ENCODE assay signal across 8 cellular contexts in genomic region chr11:18633256-18634139, GRCh38. TPM values are rescaled to one million over a fixed set of nuclear protein-coding genes. Genes with fewer than 3 reads are reported as not detected.
DNase-seq lines count a peak whose midpoint lies in the region; ATAC-seq and TF ChIP-seq lines count a peak whose summit lies in the region.

No MANE protein-coding gene starts in this region.

- peaks cover 59% of the 10 kb centered on the region for H3K79me2 ChIP-seq in DND-41 (ENCODE audit: insufficient read depth, low read length)

- peak; percentile 47 for DNase-seq in DND-41
- DNase-seq in activated T-cell treated with anti-CD3 and anti-CD28 coated beads, Interleukin-2, amount 50 U/mL, for 72 hours = peak; percentile 43 to 47
- peak; percentile 17 for DNase-seq in hepatic stellate cell (ENCODE audit: low spot score)
- DNase-seq in stimulated activated CD4-positive, alpha-beta T cell treated with anti-CD3 and anti-CD28 coated beads, Interleukin-1b, Interleukin-23, amount 100 ng/mL, for 48 hours = peak; percentile 29
- no peak for DNase-seq in sciatic nerve (ENCODE audit: low spot score)
- DNase-seq in T1000 (lab: John Stamatoyannopoulos, UW) = no peak

- peaks cover 50% of the 10 kb centered on the region for H3K4me1 Mint-ChIP-seq in activated T-cell treated with anti-CD3 and anti-CD28 coated beads, Interleukin-2, amount 50 U/mL, for 72 hours (ENCODE audit: low read depth)

- ATAC-seq in DND-41 (ENCODE audit: insufficient read depth, low read depth) (0 out of 3 replicates have a peak, but pooled peaks have one; percentile 8), GM19395 (IDR thresholded peaks at IDR 0.05; ENCODE audit: unreplicated experiment) (peak; percentile 56), HG03442 (IDR thresholded peaks at IDR 0.05; ENCODE audit: unreplicated experiment) (peak; percentile 47), sciatic nerve (no peak)
- ATAC-seq in activated T-cell treated with anti-CD3 and anti-CD28 coated beads, Interleukin-2, amount 50 U/mL, for 72 hours (replicated peaks in 1 of 2) = peak in 1 of 2 donors; percentile 6

- no peaks in the 10 kb centered on the region for H3K9me3 ChIP-seq in DND-41 (ENCODE audit: insufficient read depth, low read length, severe bottlenecking)

- H3K4me1 ChIP-seq in DND-41 (ENCODE audit: insufficient read depth, low read length) = peaks cover 23% of the 10 kb centered on the region

- peak overlapping the region; percentile 88 to 90 for H3K4me3 Mint-ChIP-seq in activated T-cell treated with anti-CD3 and anti-CD28 coated beads, Interleukin-2, amount 50 U/mL, for 72 hours

- peaks cover 2 to 3% of the 10 kb centered on the region in 2 donors for H3K36me3 Mint-ChIP-seq in activated T-cell treated with anti-CD3 and anti-CD28 coated beads, Interleukin-2, amount 50 U/mL, for 72 hours (ENCODE audit: insufficient read depth in 2 of 2)

- peak overlapping the region; percentile 91 to 93 for H3K4me3 ChIP-seq in DND-41 (ENCODE audit: low read depth in 1 of 2, low read length in 2 of 2)

- no peak for TF ChIP-seq CTCF in DND-41 (IDR thresholded peaks at IDR 0.05; ENCODE audit: borderline replicate concordance, extremely low read depth, low read length, poor library complexity, severe bottlenecking)

- H3K9ac ChIP-seq in DND-41 (ENCODE audit: low read depth, low read length) = peak overlapping the region; percentile 80

- no peaks in the 10 kb centered on the region for H3K27me3 Mint-ChIP-seq in activated T-cell treated with anti-CD3 and anti-CD28 coated beads, Interleukin-2, amount 50 U/mL, for 72 hours (ENCODE audit: low read depth)

- peak overlapping the region; percentile 95 for H2AFZ ChIP-seq in DND-41 (ENCODE audit: low read depth, low read length)

- no peaks in the 10 kb centered on the region for H3K9me3 Mint-ChIP-seq in activated T-cell treated with anti-CD3 and anti-CD28 coated beads, Interleukin-2, amount 50 U/mL, for 72 hours

- H3K27ac Mint-ChIP-seq in activated T-cell treated with anti-CD3 and anti-CD28 coated beads, Interleukin-2, amount 50 U/mL, for 72 hours = peak overlapping the region; percentile 95

- peaks cover 22% of the 10 kb centered on the region; the same call in 1 of the 2 replicates for H4K20me1 ChIP-seq in DND-41 (ENCODE audit: insufficient read depth, low read length)

- H3K4me2 ChIP-seq in DND-41 (ENCODE audit: insufficient read depth, low read length) = peak overlapping the region; percentile 84

- H3K27me3 ChIP-seq in DND-41 (ENCODE audit: insufficient read depth, low read length, poor library complexity) = no peaks in the 10 kb centered on the region

- no peaks in the 10 kb centered on the region for H3K36me3 ChIP-seq in DND-41 (ENCODE audit: insufficient read depth, low read length)

- H3K27ac ChIP-seq in DND-41 (ENCODE audit: low read length) = peak overlapping the region; percentile 87

- intact Hi-C loops in sciatic nerve (cut with DNase I) = no loop called here

RNA-seq across cellular contexts. Expression of gene SPTY2D1, which starts 0.6 kb away (rescaled TPM):
- total RNA-seq in activated T-cell treated with anti-CD3 and anti-CD28 coated beads, Interleukin-2, amount 50 U/mL, for 72 hours = 10 to 100 TPM; 23.1 to 25.3 TPM
- total RNA-seq in sciatic nerve = 16.3 TPM

RNA-seq across cellular contexts. Expression of gene MISFA, which starts 33.9 kb away (rescaled TPM):
- 1 to 10 TPM; 1.0 to 3.1 TPM for total RNA-seq in activated T-cell treated with anti-CD3 and anti-CD28 coated beads, Interleukin-2, amount 50 U/mL, for 72 hours
- 5.6 TPM for total RNA-seq in sciatic nerve

RNA-seq across cellular contexts. Expression of gene UEVLD, which starts 45.0 kb away (rescaled TPM):
- total RNA-seq in activated T-cell treated with anti-CD3 and anti-CD28 coated beads, Interleukin-2, amount 50 U/mL, for 72 hours = 10 to 100 TPM; 17.5 to 24.3 TPM
- total RNA-seq in sciatic nerve = 25.9 TPM

Comparison
In these comparisons a context has a peak if more than half of its experiments do, and no peak if none do; other contexts are left out.
1. DNase-seq: peak in DND-41 (single experiment), activated T-cell treated with anti-CD3 and anti-CD28 coated beads, Interleukin-2, amount 50 U/mL, for 72 hours (2 of 2), hepatic stellate cell (single experiment) and stimulated activated CD4-positive, alpha-beta T cell treated with anti-CD3 and anti-CD28 coated beads, Interleukin-1b, Interleukin-23, amount 100 ng/mL, for 48 hours (single experiment); none in sciatic nerve (single experiment) and T1000 (single experiment).